In the genomic region with DNA sequence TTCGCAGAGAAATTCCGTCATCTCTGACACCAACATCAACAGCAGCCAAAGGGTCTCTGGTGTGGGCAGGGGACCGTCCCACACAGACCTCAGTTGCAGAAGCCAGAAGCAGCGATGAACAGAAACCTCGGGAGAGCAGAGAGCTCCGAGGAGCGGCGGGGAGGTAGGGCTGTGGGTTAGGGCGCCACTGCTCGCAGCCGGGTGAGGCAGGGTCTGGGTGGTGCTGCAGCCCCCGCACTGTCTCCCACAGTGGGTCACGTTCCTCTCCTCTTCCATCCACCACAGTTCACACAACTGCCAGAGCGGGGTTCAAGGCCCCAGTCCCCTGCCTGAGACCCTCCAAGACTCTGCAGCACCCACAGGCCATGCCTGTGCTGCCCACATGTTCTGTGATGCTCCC, we compare ENCODE assay signal across 1 cellular context.
TF ChIP-seq lines count a peak whose summit lies in the region.

No MANE protein-coding gene starts in this region.

TF ChIP-seq in GM23338, 12 proteins besides CTCF, POLR2A, EP300 and RAD21 (continued from another document):
- TF ChIP-seq, protein P1, sequence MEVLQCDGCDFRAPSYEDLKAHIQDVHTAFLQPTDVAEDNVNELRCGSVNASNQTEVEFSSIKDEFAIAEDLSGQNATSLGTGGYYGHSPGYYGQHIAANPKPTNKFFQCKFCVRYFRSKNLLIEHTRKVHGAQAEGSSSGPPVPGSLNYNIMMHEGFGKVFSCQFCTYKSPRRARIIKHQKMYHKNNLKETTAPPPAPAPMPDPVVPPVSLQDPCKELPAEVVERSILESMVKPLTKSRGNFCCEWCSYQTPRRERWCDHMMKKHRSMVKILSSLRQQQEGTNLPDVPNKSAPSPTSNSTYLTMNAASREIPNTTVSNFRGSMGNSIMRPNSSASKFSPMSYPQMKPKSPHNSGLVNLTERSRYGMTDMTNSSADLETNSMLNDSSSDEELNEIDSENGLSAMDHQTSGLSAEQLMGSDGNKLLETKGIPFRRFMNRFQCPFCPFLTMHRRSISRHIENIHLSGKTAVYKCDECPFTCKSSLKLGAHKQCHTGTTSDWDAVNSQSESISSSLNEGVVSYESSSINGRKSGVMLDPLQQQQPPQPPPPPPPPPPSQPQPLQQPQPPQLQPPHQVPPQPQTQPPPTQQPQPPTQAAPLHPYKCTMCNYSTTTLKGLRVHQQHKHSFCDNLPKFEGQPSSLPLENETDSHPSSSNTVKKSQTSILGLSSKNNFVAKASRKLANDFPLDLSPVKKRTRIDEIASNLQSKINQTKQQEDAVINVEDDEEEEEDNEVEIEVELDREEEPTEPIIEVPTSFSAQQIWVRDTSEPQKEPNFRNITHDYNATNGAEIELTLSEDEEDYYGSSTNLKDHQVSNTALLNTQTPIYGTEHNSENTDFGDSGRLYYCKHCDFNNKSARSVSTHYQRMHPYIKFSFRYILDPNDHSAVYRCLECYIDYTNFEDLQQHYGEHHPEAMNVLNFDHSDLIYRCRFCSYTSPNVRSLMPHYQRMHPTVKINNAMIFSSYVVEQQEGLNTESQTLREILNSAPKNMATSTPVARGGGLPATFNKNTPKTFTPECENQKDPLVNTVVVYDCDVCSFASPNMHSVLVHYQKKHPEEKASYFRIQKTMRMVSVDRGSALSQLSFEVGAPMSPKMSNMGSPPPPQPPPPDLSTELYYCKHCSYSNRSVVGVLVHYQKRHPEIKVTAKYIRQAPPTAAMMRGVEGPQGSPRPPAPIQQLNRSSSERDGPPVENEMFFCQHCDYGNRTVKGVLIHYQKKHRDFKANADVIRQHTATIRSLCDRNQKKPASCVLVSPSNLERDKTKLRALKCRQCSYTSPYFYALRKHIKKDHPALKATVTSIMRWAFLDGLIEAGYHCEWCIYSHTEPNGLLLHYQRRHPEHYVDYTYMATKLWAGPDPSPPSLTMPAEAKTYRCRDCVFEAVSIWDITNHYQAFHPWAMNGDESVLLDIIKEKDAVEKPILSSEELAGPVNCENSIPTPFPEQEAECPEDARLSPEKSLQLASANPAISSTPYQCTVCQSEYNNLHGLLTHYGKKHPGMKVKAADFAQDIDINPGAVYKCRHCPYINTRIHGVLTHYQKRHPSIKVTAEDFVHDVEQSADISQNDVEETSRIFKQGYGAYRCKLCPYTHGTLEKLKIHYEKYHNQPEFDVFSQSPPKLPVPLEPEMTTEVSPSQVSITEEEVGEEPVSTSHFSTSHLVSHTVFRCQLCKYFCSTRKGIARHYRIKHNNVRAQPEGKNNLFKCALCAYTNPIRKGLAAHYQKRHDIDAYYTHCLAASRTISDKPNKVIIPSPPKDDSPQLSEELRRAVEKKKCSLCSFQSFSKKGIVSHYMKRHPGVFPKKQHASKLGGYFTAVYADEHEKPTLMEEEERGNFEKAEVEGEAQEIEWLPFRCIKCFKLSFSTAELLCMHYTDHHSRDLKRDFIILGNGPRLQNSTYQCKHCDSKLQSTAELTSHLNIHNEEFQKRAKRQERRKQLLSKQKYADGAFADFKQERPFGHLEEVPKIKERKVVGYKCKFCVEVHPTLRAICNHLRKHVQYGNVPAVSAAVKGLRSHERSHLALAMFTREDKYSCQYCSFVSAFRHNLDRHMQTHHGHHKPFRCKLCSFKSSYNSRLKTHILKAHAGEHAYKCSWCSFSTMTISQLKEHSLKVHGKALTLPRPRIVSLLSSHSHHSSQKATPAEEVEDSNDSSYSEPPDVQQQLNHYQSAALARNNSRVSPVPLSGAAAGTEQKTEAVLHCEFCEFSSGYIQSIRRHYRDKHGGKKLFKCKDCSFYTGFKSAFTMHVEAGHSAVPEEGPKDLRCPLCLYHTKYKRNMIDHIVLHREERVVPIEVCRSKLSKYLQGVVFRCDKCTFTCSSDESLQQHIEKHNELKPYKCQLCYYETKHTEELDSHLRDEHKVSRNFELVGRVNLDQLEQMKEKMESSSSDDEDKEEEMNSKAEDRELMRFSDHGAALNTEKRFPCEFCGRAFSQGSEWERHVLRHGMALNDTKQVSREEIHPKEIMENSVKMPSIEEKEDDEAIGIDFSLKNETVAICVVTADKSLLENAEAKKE (CRISPR knock-in tag; IDR thresholded peaks at IDR 0.05), result no peak
- TF ChIP-seq, protein P2, sequence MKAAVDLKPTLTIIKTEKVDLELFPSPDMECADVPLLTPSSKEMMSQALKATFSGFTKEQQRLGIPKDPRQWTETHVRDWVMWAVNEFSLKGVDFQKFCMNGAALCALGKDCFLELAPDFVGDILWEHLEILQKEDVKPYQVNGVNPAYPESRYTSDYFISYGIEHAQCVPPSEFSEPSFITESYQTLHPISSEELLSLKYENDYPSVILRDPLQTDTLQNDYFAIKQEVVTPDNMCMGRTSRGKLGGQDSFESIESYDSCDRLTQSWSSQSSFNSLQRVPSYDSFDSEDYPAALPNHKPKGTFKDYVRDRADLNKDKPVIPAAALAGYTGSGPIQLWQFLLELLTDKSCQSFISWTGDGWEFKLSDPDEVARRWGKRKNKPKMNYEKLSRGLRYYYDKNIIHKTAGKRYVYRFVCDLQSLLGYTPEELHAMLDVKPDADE (IDR thresholded peaks at IDR 0.05), result no peak
